Comparison of ENCODE assay signal across 8 cellular contexts in the genomic region with DNA sequence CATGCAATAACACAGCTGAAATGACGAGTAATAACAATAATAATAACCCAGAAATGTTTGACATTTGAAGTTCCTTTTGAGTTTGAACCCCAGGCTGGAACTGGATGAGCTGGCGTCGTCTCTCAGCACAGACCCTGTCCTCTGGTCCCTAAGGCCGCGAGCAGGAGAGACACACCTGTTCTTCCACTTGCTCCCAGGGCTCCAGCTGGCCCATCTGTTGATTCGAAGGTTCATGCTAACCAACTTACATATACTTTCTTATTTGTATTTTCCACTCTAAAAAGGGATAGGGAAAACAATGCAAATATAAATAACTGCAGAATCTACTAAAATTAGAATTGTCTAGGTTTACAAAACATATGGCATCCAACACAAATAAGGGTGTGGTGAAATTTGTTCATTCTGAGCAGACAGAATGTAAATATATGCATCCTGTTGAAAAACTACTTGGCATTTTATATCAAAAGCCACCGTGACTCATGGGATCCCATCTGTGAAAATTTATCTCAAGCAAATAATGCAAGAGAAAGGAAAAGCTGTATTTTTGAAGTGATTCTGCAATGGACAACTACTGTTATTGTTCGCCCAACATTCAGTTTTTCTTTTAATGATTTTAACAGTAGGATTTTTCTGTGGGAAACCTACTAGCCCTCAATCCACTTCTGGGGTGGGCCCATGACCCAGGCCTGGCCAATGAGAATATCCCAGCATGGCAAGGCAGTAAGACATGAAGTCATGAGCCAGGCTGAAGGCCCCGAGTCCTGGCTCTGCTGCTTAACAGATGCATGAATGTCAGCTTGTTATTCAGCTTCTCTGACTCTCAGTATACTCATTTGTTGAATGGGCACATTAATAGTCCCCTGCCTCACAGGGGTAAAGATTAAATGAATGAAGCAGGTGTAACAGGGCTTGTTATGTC. TPM values are rescaled to one million over a fixed set of nuclear protein-coding genes. Genes with fewer than 3 reads are reported as not detected.
A peak's percentile ranks its signal among the peaks of the same experiment; 100 is the strongest.
DNase-seq lines count a peak whose midpoint lies in the region; ATAC-seq and TF ChIP-seq lines count a peak whose summit lies in the region.

No MANE protein-coding gene starts in this region.

- peak overlapping the region; percentile 91 for H3K27ac ChIP-seq in suprapubic skin

- intact Hi-C loops in activated CD4-positive, alpha-beta T cell treated with anti-CD3 and anti-CD28 coated beads for 36 hours (cut with DNase I, micrococcal nuclease), result loop anchor here (1.0 to 5.0 kb wide), 13 partner anchors 13 to 533 kb away; a partner anchor contains a TSS
- intact Hi-C loops in activated T-helper 1 cell treated with anti-CD3 and anti-CD28 coated beads, Interleukin-12 subunit alpha, Interleukin-12 subunit beta, Interleukin-2, Interleukin-4 antibody, amounts not matched to agents 30 ng/mL and 10 ng/mL and 1 ng/mL, durations not matched to agents 14 hours and 24 hours and 36 hours (cut with micrococcal nuclease), result loop anchor here (1.0 to 5.0 kb wide), 7 partner anchors 13 to 433 kb away; a partner anchor contains a TSS

- H3K4me1 ChIP-seq in suprapubic skin, result peaks cover 13% of the 10 kb centered on the region

- CTCF ChIA-PET in activated CD4-positive, alpha-beta T cell treated with anti-CD3 and anti-CD28 coated beads for 36 hours (lab: Charles Lee), result interaction anchor here (0.7 to 1.8 kb wide), 5 partner anchors 11 to 164 kb away, joined by 3 to 8 read pairs (median 4); a partner anchor contains a TSS

- no peaks in the 10 kb centered on the region for H3K27me3 ChIP-seq in suprapubic skin

- peaks cover 22% of the 10 kb centered on the region for H3K4me1 Mint-ChIP-seq in activated CD4-positive, alpha-beta T cell treated with anti-CD3 and anti-CD28 coated beads for 36 hours
- H3K4me1 Mint-ChIP-seq in activated T-helper 1 cell treated with anti-CD3 and anti-CD28 coated beads, Interleukin-12 subunit alpha, Interleukin-12 subunit beta, Interleukin-2, Interleukin-4 antibody, amounts not matched to agents 30 ng/mL and 10 ng/mL and 1 ng/mL, durations not matched to agents 14 hours and 24 hours and 36 hours (ENCODE audit: low read depth), result peaks cover 32% of the 10 kb centered on the region

- 63% methylated on average over 9 of the region's 9 CpGs for WGBS in suprapubic skin

- H3K4me3 ChIP-seq in suprapubic skin, result peak overlapping the region; percentile 80

- H3K27me3 Mint-ChIP-seq in activated CD4-positive, alpha-beta T cell treated with anti-CD3 and anti-CD28 coated beads for 36 hours, result peaks cover 8% of the 10 kb centered on the region
- peaks cover 10% of the 10 kb centered on the region for H3K27me3 Mint-ChIP-seq in activated T-helper 1 cell treated with anti-CD3 and anti-CD28 coated beads, Interleukin-12 subunit alpha, Interleukin-12 subunit beta, Interleukin-2, Interleukin-4 antibody, amounts not matched to agents 30 ng/mL and 10 ng/mL and 1 ng/mL, durations not matched to agents 14 hours and 24 hours and 36 hours (ENCODE audit: insufficient read depth)

- H3K36me3 ChIP-seq in suprapubic skin, result no peaks in the 10 kb centered on the region

- TF ChIP-seq CTCF in suprapubic skin (IDR thresholded peaks at IDR 0.05), result no peak

- no peaks in the 10 kb centered on the region for H3K9me3 Mint-ChIP-seq in activated CD4-positive, alpha-beta T cell treated with anti-CD3 and anti-CD28 coated beads for 36 hours (ENCODE audit: low read depth)
- peaks cover 7% of the 10 kb centered on the region for H3K9me3 Mint-ChIP-seq in activated T-helper 1 cell treated with anti-CD3 and anti-CD28 coated beads, Interleukin-12 subunit alpha, Interleukin-12 subunit beta, Interleukin-2, Interleukin-4 antibody, amounts not matched to agents 30 ng/mL and 10 ng/mL and 1 ng/mL, durations not matched to agents 14 hours and 24 hours and 36 hours

- no peaks in the 10 kb centered on the region for H3K36me3 Mint-ChIP-seq in activated CD4-positive, alpha-beta T cell treated with anti-CD3 and anti-CD28 coated beads for 36 hours (ENCODE audit: low read depth)
- H3K36me3 Mint-ChIP-seq in activated T-helper 1 cell treated with anti-CD3 and anti-CD28 coated beads, Interleukin-12 subunit alpha, Interleukin-12 subunit beta, Interleukin-2, Interleukin-4 antibody, amounts not matched to agents 30 ng/mL and 10 ng/mL and 1 ng/mL, durations not matched to agents 14 hours and 24 hours and 36 hours (ENCODE audit: low read depth), result no peaks in the 10 kb centered on the region

- H3K4me3 Mint-ChIP-seq in activated CD4-positive, alpha-beta T cell treated with anti-CD3 and anti-CD28 coated beads for 36 hours, result peak overlapping the region; percentile 70
- H3K4me3 Mint-ChIP-seq in activated T-helper 1 cell treated with anti-CD3 and anti-CD28 coated beads, Interleukin-12 subunit alpha, Interleukin-12 subunit beta, Interleukin-2, Interleukin-4 antibody, amounts not matched to agents 30 ng/mL and 10 ng/mL and 1 ng/mL, durations not matched to agents 14 hours and 24 hours and 36 hours, result peak overlapping the region; percentile 82

- H3K27ac Mint-ChIP-seq in activated CD4-positive, alpha-beta T cell treated with anti-CD3 and anti-CD28 coated beads for 36 hours, result peak overlapping the region; percentile 98
- H3K27ac Mint-ChIP-seq in activated T-helper 1 cell treated with anti-CD3 and anti-CD28 coated beads, Interleukin-12 subunit alpha, Interleukin-12 subunit beta, Interleukin-2, Interleukin-4 antibody, amounts not matched to agents 30 ng/mL and 10 ng/mL and 1 ng/mL, durations not matched to agents 14 hours and 24 hours and 36 hours, result peak overlapping the region; percentile 89

- POLR2A ChIA-PET in activated CD4-positive, alpha-beta T cell treated with anti-CD3 and anti-CD28 coated beads for 36 hours (lab: Charles Lee), result interaction anchor here (0.6 kb wide), 1 partner anchor 439 kb away, joined by 3 read pairs; no protein-coding TSS in a partner anchor

- no peak for TF ChIP-seq EP300 in suprapubic skin (IDR thresholded peaks at IDR 0.05)

- TF ChIP-seq POLR2A in suprapubic skin (IDR thresholded peaks at IDR 0.05), result no peak

- no peak for ATAC-seq in activated CD4-positive, alpha-beta T cell treated with anti-CD3 and anti-CD28 coated beads for 36 hours
- ATAC-seq in GM21528 (IDR thresholded peaks at IDR 0.05; ENCODE audit: low FRiP score, unreplicated experiment), result no peak

- no peaks in the 10 kb centered on the region for H3K9me3 ChIP-seq in suprapubic skin

- DNase-seq in activated CD4-positive, alpha-beta T cell treated with anti-CD3 and anti-CD28 coated beads for 36 hours, result no peak
- no peak for DNase-seq in activated CD4-positive, alpha-beta T cell treated with anti-CD3 and anti-CD28 coated beads for 4 hours
- no peak for DNase-seq in activated T-helper 1 cell treated with anti-CD3 and anti-CD28 coated beads, Interleukin-12 subunit alpha, Interleukin-12 subunit beta, Interleukin-2, Interleukin-4 antibody, amounts not matched to agents 30 ng/mL and 10 ng/mL and 1 ng/mL, durations not matched to agents 14 hours and 24 hours and 36 hours (ENCODE audit: low spot score)
- DNase-seq in iris pigment epithelial cell (ENCODE audit: low read depth) (peak; percentile 75), suprapubic skin (ENCODE audit: low spot score in 2 of 2) (no peak), NOMO-1 treated with DMSO at 0.1 percent for 48 hours (lab: John Stamatoyannopoulos, UW; ENCODE audit: unreplicated experiment) (no peak), SW 1271 (lab: John Stamatoyannopoulos, UW) (no peak)

RNA-seq across cellular contexts. Expression of a gene that starts 13.2 kb away (rescaled TPM):
- 1 to 10 TPM; 1.6 to 1.8 TPM for total RNA-seq in activated CD4-positive, alpha-beta T cell treated with anti-CD3 and anti-CD28 coated beads for 36 hours
- total RNA-seq in activated T-helper 1 cell treated with anti-CD3 and anti-CD28 coated beads, Interleukin-12 subunit alpha, Interleukin-12 subunit beta, Interleukin-2, Interleukin-4 antibody, amounts not matched to agents 30 ng/mL and 10 ng/mL and 1 ng/mL, durations not matched to agents 14 hours and 24 hours and 36 hours, result 1.1 and 1.8 TPM in 2 replicates
- total RNA-seq in suprapubic skin, result 1 to 10 TPM; 1.1 to 8.5 (median 3.6) TPM
